ENCODE assay signal across 15 cellular contexts in genomic region chr5:102858808-102859207, GRCh38.
DNase-seq lines count a peak whose midpoint lies in the region; ATAC-seq, FAIRE-seq and TF ChIP-seq lines count a peak whose summit lies in the region.
"Had no signal": no experiment of that assay in that cellular context is flagged by ENCODE, and none has a peak within 500 bp of the region (broad histone marks: within the 10 kb centered on the region; RNA-seq: fewer than 3 reads in every experiment).

No MANE protein-coding gene starts in this region.

- no peak overlapping the region for H3K4me3 ChIP-seq in choroid plexus epithelial cell (ENCODE audit: low read depth, low read length)
- H3K4me3 ChIP-seq in naive thymus-derived CD4-positive, alpha-beta T cell (ENCODE audit: low read length): no peak overlapping the region
- H3K4me3 ChIP-seq: adrenal gland had no signal

- no peaks in the 10 kb centered on the region for H3K9me3 ChIP-seq in naive thymus-derived CD4-positive, alpha-beta T cell (ENCODE audit: control insufficient read depth in 2 of 3, low read length in 3 of 3)
- H3K9me3 ChIP-seq: adrenal gland had no signal

- FAIRE-seq in HTR-8/SVneo (lab: Jason Lieb, UNC): peak; percentile 80

- H3K27ac Mint-ChIP-seq in naive thymus-derived CD4-positive, alpha-beta T cell: no peak overlapping the region
- H3K27ac Mint-ChIP-seq in activated naive CD4-positive, alpha-beta T cell treated with anti-CD3 and anti-CD28 coated beads, Interleukin-2, amount 10 ng/mL, durations not matched to agents 7 days and 5 days: no peak overlapping the region
- H3K27ac Mint-ChIP-seq: nephron had no signal

- peaks cover 0 to 7% of the 10 kb centered on the region in 2 donors for H3K4me1 ChIP-seq in naive thymus-derived CD4-positive, alpha-beta T cell (ENCODE audit: control insufficient read depth in 2 of 2, insufficient read depth in 2 of 2, low read length in 2 of 2)

- CTCF ChIA-PET in naive thymus-derived CD4-positive, alpha-beta T cell (lab: Charles Lee): no interaction called here
- CTCF ChIA-PET in activated naive CD4-positive, alpha-beta T cell treated with anti-CD3 and anti-CD28 coated beads, Interleukin-2, amount 10 ng/mL, durations not matched to agents 7 days and 5 days (lab: Charles Lee): interaction anchor here (1.1 kb wide), 1 partner anchor 19 kb away, joined by 3 read pairs; no protein-coding TSS in a partner anchor

- POLR2A ChIA-PET in naive thymus-derived CD4-positive, alpha-beta T cell (lab: Charles Lee): no interaction called here

- ATAC-seq in naive thymus-derived CD4-positive, alpha-beta T cell: peak; percentile 31
- ATAC-seq in HG02642 (IDR thresholded peaks at IDR 0.05; ENCODE audit: poor library complexity, unreplicated experiment): no peak
- ATAC-seq: left lobe of liver had no signal

- no peaks in the 10 kb centered on the region for H3K36me3 Mint-ChIP-seq in naive thymus-derived CD4-positive, alpha-beta T cell
- H3K36me3 Mint-ChIP-seq in activated naive CD4-positive, alpha-beta T cell treated with anti-CD3 and anti-CD28 coated beads, Interleukin-2, amount 10 ng/mL, durations not matched to agents 7 days and 5 days: no peaks in the 10 kb centered on the region

- DNase-seq in EL (peak; percentile 73), HTR-8/SVneo (ENCODE audit: insufficient read length, low spot score) (no peak), choroid plexus epithelial cell (ENCODE audit: low read depth) (peak; percentile 36), NCI-H146 (lab: John Stamatoyannopoulos, UW) (no peak), ureter (ENCODE audit: low spot score) (no peak)
- no peak for DNase-seq in naive thymus-derived CD4-positive, alpha-beta T cell
- DNase-seq in activated naive CD4-positive, alpha-beta T cell treated with anti-CD3 and anti-CD28 coated beads, Interleukin-2, amount 10 ng/mL, durations not matched to agents 7 days and 5 days: no peak
- DNase-seq: adrenal gland, head of caudate nucleus, KG1, NCI-H187 had no signal

- TF ChIP-seq CTCF in choroid plexus epithelial cell (conservative IDR thresholded peaks at IDR 0.05; ENCODE audit: low read depth, low read length): no peak

- peaks cover 2 to 27% (median 6%) of the 10 kb centered on the region in 7 donors for H3K4me1 Mint-ChIP-seq in naive thymus-derived CD4-positive, alpha-beta T cell
- H3K4me1 Mint-ChIP-seq in activated naive CD4-positive, alpha-beta T cell treated with anti-CD3 and anti-CD28 coated beads, Interleukin-2, amount 10 ng/mL, durations not matched to agents 7 days and 5 days: peaks cover 8% of the 10 kb centered on the region

- H3K4me3 Mint-ChIP-seq in naive thymus-derived CD4-positive, alpha-beta T cell: no peak overlapping the region
- H3K4me3 Mint-ChIP-seq in activated naive CD4-positive, alpha-beta T cell treated with anti-CD3 and anti-CD28 coated beads, Interleukin-2, amount 10 ng/mL, durations not matched to agents 7 days and 5 days: no peak overlapping the region
- H3K4me3 Mint-ChIP-seq: nephron had no signal

- no peaks in the 10 kb centered on the region for H3K36me3 ChIP-seq in naive thymus-derived CD4-positive, alpha-beta T cell (ENCODE audit: control insufficient read depth in 2 of 3, insufficient read depth in 3 of 3, low read length in 3 of 3)
- H3K36me3 ChIP-seq: adrenal gland had no signal

- intact Hi-C loops in naive thymus-derived CD4-positive, alpha-beta T cell (cut with micrococcal nuclease): no loop called here

- H3K27ac ChIP-seq in naive thymus-derived CD4-positive, alpha-beta T cell (ENCODE audit: low read depth, low read length): no peak overlapping the region
- H3K27ac ChIP-seq: adrenal gland, VCaP had no signal

- peaks cover 0 to 5% (median 0%) of the 10 kb centered on the region in 11 donors for H3K9me3 Mint-ChIP-seq in naive thymus-derived CD4-positive, alpha-beta T cell
- H3K9me3 Mint-ChIP-seq in activated naive CD4-positive, alpha-beta T cell treated with anti-CD3 and anti-CD28 coated beads, Interleukin-2, amount 10 ng/mL, durations not matched to agents 7 days and 5 days: no peaks in the 10 kb centered on the region
- H3K9me3 Mint-ChIP-seq: nephron had no signal

- peaks cover 0 to 7% (median 0%) of the 10 kb centered on the region in 5 donors for H3K27me3 Mint-ChIP-seq in naive thymus-derived CD4-positive, alpha-beta T cell
- peaks cover 4% of the 10 kb centered on the region for H3K27me3 Mint-ChIP-seq in activated naive CD4-positive, alpha-beta T cell treated with anti-CD3 and anti-CD28 coated beads, Interleukin-2, amount 10 ng/mL, durations not matched to agents 7 days and 5 days

- H3K27me3 ChIP-seq in naive thymus-derived CD4-positive, alpha-beta T cell (ENCODE audit: control insufficient read depth in 2 of 2, insufficient read depth in 2 of 2, low read length in 2 of 2): no peaks in the 10 kb centered on the region
- H3K27me3 ChIP-seq: adrenal gland had no signal

Comparison
In these comparisons a context has a peak if more than half of its experiments do, and no peak if none do; other contexts are left out.
1. DNase-seq: peak in EL (single experiment) and choroid plexus epithelial cell (single experiment); none in HTR-8/SVneo (single experiment), naive thymus-derived CD4-positive, alpha-beta T cell (0 of 9), NCI-H146 (single experiment), ureter (single experiment) and activated naive CD4-positive, alpha-beta T cell treated with anti-CD3 and anti-CD28 coated beads, Interleukin-2, amount 10 ng/mL, durations not matched to agents 7 days and 5 days (single experiment).